8 cellular contexts compared by ENCODE assay signal in the genomic region with DNA sequence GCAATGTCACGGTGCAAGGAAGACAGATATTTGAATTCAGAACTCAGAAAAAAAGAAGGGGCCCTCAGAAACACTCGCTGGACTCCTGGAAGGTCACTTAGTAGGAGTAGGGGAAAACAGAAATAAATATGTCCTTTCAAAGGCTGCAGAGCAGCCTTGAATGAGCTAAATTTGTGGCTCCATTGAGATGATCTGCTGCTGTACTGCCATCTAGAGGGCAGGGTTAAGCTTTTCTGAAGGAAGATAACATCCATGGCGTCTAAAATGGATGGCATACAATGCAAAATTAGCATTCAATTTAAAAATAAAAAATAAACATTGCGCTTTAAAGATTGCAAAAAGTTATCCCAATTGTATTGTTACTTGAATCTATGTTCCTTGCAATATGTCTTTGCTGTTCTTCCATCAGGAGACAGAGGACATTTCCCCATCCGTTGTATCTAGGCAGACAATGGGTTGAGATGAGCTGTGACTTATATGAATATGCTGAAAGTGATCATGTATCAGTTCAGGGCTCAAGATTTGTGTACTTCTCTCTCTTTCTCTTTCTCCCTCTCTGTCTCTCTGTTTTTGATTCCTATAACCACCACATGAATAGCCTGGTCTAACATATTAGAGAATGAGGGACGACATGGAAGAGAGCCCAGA.
DNase-seq lines count a peak whose midpoint lies in the region; ATAC-seq and TF ChIP-seq lines count a peak whose summit lies in the region.

No MANE protein-coding gene starts in this region.

- no peak for TF ChIP-seq POLR2A in spleen (IDR thresholded peaks at IDR 0.05)

- 54 to 63% (median 57%) methylated on average over 6 of the region's 6 CpGs for WGBS in spleen, 5 donors

- TF ChIP-seq CTCF in left lung (IDR thresholded peaks at IDR 0.05) (no peak), spleen (IDR thresholded peaks at IDR 0.05 in 8 of 11, conservative IDR thresholded peaks at IDR 0.05 in 3 of 11) (no peak)

- H3K27ac ChIP-seq in left lung = no peak overlapping the region
- no peak overlapping the region for H3K27ac ChIP-seq in spleen

- H3K4me3 ChIP-seq in left lung (no peak overlapping the region), spleen (no peak overlapping the region)

- DNase-seq in SIG-M5 treated with dmso at 0.1 percent for 504 hours (lab: John Stamatoyannopoulos, UW; ENCODE audit: unreplicated experiment) (peak; percentile 19), SIG-M5 (lab: John Stamatoyannopoulos, UW) (no peak), RPMI7951 (ENCODE audit: low read depth) (peak; percentile 13), left colon (no peak), left lung (no peak), spleen (no peak)
- DNase-seq in stimulated activated CD4-positive, alpha-beta T cell treated with anti-CD3 and anti-CD28 coated beads, Interleukin-4, amount 100 ng/mL, for 4 hours = no peak

- peak; percentile 80 for ATAC-seq in HG03060 (IDR thresholded peaks at IDR 0.05; ENCODE audit: low read depth, unreplicated experiment)
- ATAC-seq in left colon = peak; percentile 57
- ATAC-seq in left lung = no peak

- H3K36me3 ChIP-seq in left lung (no peaks in the 10 kb centered on the region), spleen (no peaks in the 10 kb centered on the region)

- H3K9me3 ChIP-seq in left lung (peaks cover 0 to 9% of the 10 kb centered on the region in 2 donors), spleen (peaks cover 0 to 27% (median 12%) of the 10 kb centered on the region in 8 donors)

- H3K4me1 ChIP-seq in left lung (no peaks in the 10 kb centered on the region), spleen (no peaks in the 10 kb centered on the region)

- intact Hi-C loops in left colon (cut with DNase I, micrococcal nuclease) (no loop called here), left lung (cut with DNase I) (no loop called here), spleen (cut with DNase I; ENCODE audit: low total_unique reads) (no loop called here)

- H3K27me3 ChIP-seq in left lung = no peaks in the 10 kb centered on the region
- no peaks in the 10 kb centered on the region for H3K27me3 ChIP-seq in spleen (replicated peaks in 1 of 7)

Comparison
In these comparisons a context has a peak if more than half of its experiments do, and no peak if none do; other contexts are left out.
1. DNase-seq: peak in SIG-M5 treated with dmso at 0.1 percent for 504 hours (single experiment) and RPMI7951 (single experiment); none in SIG-M5 (single experiment), left colon (0 of 2), stimulated activated CD4-positive, alpha-beta T cell treated with anti-CD3 and anti-CD28 coated beads, Interleukin-4, amount 100 ng/mL, for 4 hours (0 of 2), left lung (0 of 2) and spleen (single experiment).